Comparison of ENCODE assay signal across 2 cellular contexts in the genomic region with DNA sequence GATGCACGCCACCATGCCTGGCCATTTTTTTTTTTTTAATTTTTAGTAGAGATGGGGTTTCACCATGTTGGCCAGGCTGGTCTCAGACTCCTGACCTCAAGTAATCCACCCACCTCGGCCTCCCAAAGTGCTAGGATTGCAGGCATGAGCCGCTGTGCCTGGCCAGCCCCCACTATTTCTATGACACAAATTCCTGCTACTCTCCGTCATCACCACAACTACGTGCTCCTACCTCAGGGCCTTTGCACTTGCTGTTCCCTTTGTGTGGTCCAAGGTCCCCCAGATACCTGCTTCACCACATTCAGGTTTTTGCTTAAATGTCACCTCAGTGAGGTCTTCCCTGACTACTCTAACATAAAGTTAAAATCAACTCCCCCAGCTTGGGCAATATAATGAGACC.
TF ChIP-seq lines count a peak whose summit lies in the region.

No MANE protein-coding gene starts in this region.

TF ChIP-seq in HEK293, 187 proteins besides CTCF, POLR2A, EP300 and RAD21:
- TF ChIP-seq SCRT2 (tag by site-specific recombination; IDR thresholded peaks at IDR 0.05) (no peak), ZNF623 (tag by site-specific recombination; IDR thresholded peaks at IDR 0.05) (peak; percentile 93)

TF ChIP-seq in K562, 482 proteins besides CTCF, POLR2A, EP300 and RAD21:
- TF ChIP-seq RBM25 (IDR thresholded peaks at IDR 0.05; ENCODE audit: low read depth, low read length, severe bottlenecking) (peak; percentile 48), NCOA2 (IDR thresholded peaks at IDR 0.05; ENCODE audit: partially characterized antibody in 2 of 2) (no peak), BCOR (IDR thresholded peaks at IDR 0.05) (0 out of 2 replicates have a peak, but pooled peaks have one; percentile 13)
